29 cellular contexts compared by ENCODE assay signal in genomic region chr15:42750306-42750705, GRCh38.
"Had no signal": no experiment of that assay in that cellular context is flagged by ENCODE, and none has a peak within 500 bp of the region (broad histone marks: within the 10 kb centered on the region; RNA-seq: fewer than 3 reads in every experiment).

No MANE protein-coding gene starts in this region.

- DNase-seq: naive thymus-derived CD4-positive, alpha-beta T cell; natural killer cell; occipital lobe; ovary; posterior cingulate gyrus; psoas muscle; right cardiac atrium; right lobe of liver; sigmoid colon; small intestine; stimulated activated CD4-positive, alpha-beta T cell treated with anti-CD3 and anti-CD28 coated beads, Interleukin-15, amount 100 ng/mL, for 24 hours; stimulated activated CD4-positive, alpha-beta T cell treated with anti-CD3 and anti-CD28 coated beads, Interleukin-2, amount 100 ng/mL, for 24 hours; stimulated activated CD4-positive, alpha-beta T cell treated with anti-CD3 and anti-CD28 coated beads, Interleukin-2, amount 100 ng/mL, for 48 hours; stimulated activated CD4-positive, alpha-beta T cell treated with anti-CD3 and anti-CD28 coated beads, Interleukin-4, amount 100 ng/mL, for 24 hours; stimulated activated naive CD4-positive, alpha-beta T cell; stimulated activated naive CD8-positive, alpha-beta T cell treated with anti-CD3 and anti-CD28 coated beads, Interleukin-15, amount 100 ng/mL, for 72 hours; stimulated activated naive CD8-positive, alpha-beta T cell treated with anti-CD3 and anti-CD28 coated beads, Interleukin-15, Interleukin-2, amounts not matched to agents 100 U/mL and 50 U/mL, for 24 hours; substantia nigra; testis; tibial artery; transverse colon; upper lobe of left lung had no signal

- H3K4me3 ChIP-seq: neural progenitor cell, ovary, psoas muscle, right lobe of liver, sigmoid colon, suprapubic skin, testis, tibial artery, transverse colon, upper lobe of left lung, vagina had no signal

- H3K4me1 Mint-ChIP-seq: neural progenitor cell; stimulated activated effector memory CD8-positive, alpha-beta T cell treated with anti-CD3 and anti-CD28 coated beads, Interleukin-12 subunit alpha, Interleukin-12 subunit beta, amount 100 ng/mL, for 72 hours; stimulated activated naive CD8-positive, alpha-beta T cell treated with anti-CD3 and anti-CD28 coated beads, Interleukin-15, amount 100 ng/mL, for 72 hours had no signal

- ATAC-seq: naive thymus-derived CD4-positive, alpha-beta T cell; natural killer cell; psoas muscle; right cardiac atrium; right lobe of liver; stimulated activated effector memory CD8-positive, alpha-beta T cell treated with anti-CD3 and anti-CD28 coated beads, Interleukin-12 subunit alpha, Interleukin-12 subunit beta, amount 100 ng/mL, for 72 hours; stimulated activated naive CD8-positive, alpha-beta T cell treated with anti-CD3 and anti-CD28 coated beads, Interleukin-15, amount 100 ng/mL, for 72 hours; stimulated activated naive CD8-positive, alpha-beta T cell treated with anti-CD3 and anti-CD28 coated beads, Interleukin-15, Interleukin-2, amounts not matched to agents 100 U/mL and 50 U/mL, for 24 hours had no signal

- H3K4me2 ChIP-seq: neural progenitor cell had no signal

- H3K27ac Mint-ChIP-seq: natural killer cell; nephron; neural progenitor cell; progenitor cell of endocrine pancreas; stimulated activated effector memory CD8-positive, alpha-beta T cell treated with anti-CD3 and anti-CD28 coated beads, Interleukin-12 subunit alpha, Interleukin-12 subunit beta, amount 100 ng/mL, for 72 hours; stimulated activated naive CD8-positive, alpha-beta T cell treated with anti-CD3 and anti-CD28 coated beads, Interleukin-15, amount 100 ng/mL, for 72 hours had no signal

- H3K9ac ChIP-seq: neural progenitor cell, parathyroid adenoma had no signal

- H2AFZ ChIP-seq: neural progenitor cell, parathyroid adenoma had no signal

- H3K36me3 ChIP-seq: neural progenitor cell, ovary, right lobe of liver had no signal

- H3K4me3 Mint-ChIP-seq: natural killer cell; nephron; neural progenitor cell; stimulated activated effector memory CD8-positive, alpha-beta T cell treated with anti-CD3 and anti-CD28 coated beads, Interleukin-12 subunit alpha, Interleukin-12 subunit beta, amount 100 ng/mL, for 72 hours; stimulated activated naive CD8-positive, alpha-beta T cell treated with anti-CD3 and anti-CD28 coated beads, Interleukin-15, amount 100 ng/mL, for 72 hours had no signal

- H3K9me3 ChIP-seq: ovary, right lobe of liver, sigmoid colon, testis, upper lobe of left lung had no signal

- H3K27ac ChIP-seq: neural progenitor cell, ovary, parathyroid adenoma, psoas muscle, right lobe of liver, sigmoid colon, suprapubic skin, testis, tibial artery, transverse colon, upper lobe of left lung, vagina had no signal

- H3K4me1 ChIP-seq: neural progenitor cell, parathyroid adenoma, psoas muscle, right lobe of liver, sigmoid colon, suprapubic skin, testis, tibial artery, transverse colon, upper lobe of left lung, vagina had no signal

- H3K27me3 ChIP-seq: neural progenitor cell, ovary, right lobe of liver, sigmoid colon, suprapubic skin, testis, tibial artery, transverse colon, upper lobe of left lung, vagina had no signal

- H3K27me3 Mint-ChIP-seq: naive thymus-derived CD4-positive, alpha-beta T cell; progenitor cell of endocrine pancreas; stimulated activated naive CD8-positive, alpha-beta T cell treated with anti-CD3 and anti-CD28 coated beads, Interleukin-15, amount 100 ng/mL, for 72 hours had no signal

- H3K79me2 ChIP-seq: parathyroid adenoma had no signal
